Comparison of ENCODE assay signal across 8 cellular contexts in genomic region chr19:6108721-6109633, GRCh38. TPM values are rescaled to one million over a fixed set of nuclear protein-coding genes. Genes with fewer than 3 reads are reported as not detected.
DNase-seq lines count a peak whose midpoint lies in the region; ATAC-seq, FAIRE-seq and TF ChIP-seq lines count a peak whose summit lies in the region.

No MANE protein-coding gene starts in this region.

- H3K9me3 ChIP-seq in OCI-LY3 (ENCODE audit: insufficient read depth, low read length) (no peaks in the 10 kb centered on the region), osteoblast (ENCODE audit: low read depth, low read length) (no peaks in the 10 kb centered on the region)

- no peaks in the 10 kb centered on the region for H3K36me3 Mint-ChIP-seq in glutamatergic neuron (ENCODE audit: unreplicated experiment)

- H2AFZ ChIP-seq in OCI-LY3 (ENCODE audit: low read depth, low read length) (peak overlapping the region; percentile 15; the same call in 1 of the 2 replicates), osteoblast (ENCODE audit: low read length) (peak overlapping the region; percentile 87)

- H3K79me2 ChIP-seq in OCI-LY3 (ENCODE audit: low read length) = 0 out of 2 replicates have a peak, but pooled peaks cover 4% of the 10 kb centered on the region
- H3K79me2 ChIP-seq in osteoblast (ENCODE audit: insufficient read depth, low read length) = no peaks in the 10 kb centered on the region

- ATAC-seq in HG03460 (IDR thresholded peaks at IDR 0.05; ENCODE audit: unreplicated experiment) = no peak
- no peak for ATAC-seq in GM21576 (IDR thresholded peaks at IDR 0.05; ENCODE audit: unreplicated experiment)

- peak overlapping the region; percentile 100 for H3K4me2 ChIP-seq in OCI-LY3 (ENCODE audit: low read length)
- H3K4me2 ChIP-seq in osteoblast (ENCODE audit: insufficient read depth, low read length) = peak overlapping the region; percentile 98

- H3K27ac ChIP-seq in OCI-LY3 (ENCODE audit: low read length) = no peak overlapping the region
- H3K27ac ChIP-seq in osteoblast (ENCODE audit: low read depth, low read length) = peak overlapping the region; percentile 74
- H3K27ac ChIP-seq in urinary bladder (ENCODE audit: low read depth) = peak overlapping the region; percentile 74

- DNase-seq in GM19239 (ENCODE audit: insufficient read length, low spot score) = no peak
- DNase-seq in activated naive CD4-positive, alpha-beta T cell treated with Interleukin-2 at 50 U/mL for 16 hours = peak; percentile 71
- peak; percentile 28 for DNase-seq in glutamatergic neuron
- DNase-seq in osteoblast (ENCODE audit: insufficient read length, low spot score, missing footprints) = peak; percentile 82

- peaks cover 8% of the 10 kb centered on the region for H3K4me1 Mint-ChIP-seq in glutamatergic neuron (ENCODE audit: low read depth, unreplicated experiment)

- TF ChIP-seq CTCF in OCI-LY3 (IDR thresholded peaks at IDR 0.05; ENCODE audit: low read depth, low read length) (no peak), glutamatergic neuron (IDR thresholded peaks at IDR 0.05; ENCODE audit: partially characterized antibody, unreplicated experiment) (no peak), osteoblast (IDR thresholded peaks at IDR 0.05; ENCODE audit: extremely low read depth, low read depth, low read length) (no peak)

- H3K27me3 Mint-ChIP-seq in glutamatergic neuron (ENCODE audit: unreplicated experiment) = peaks cover 9% of the 10 kb centered on the region

- H4K20me1 ChIP-seq in OCI-LY3 (ENCODE audit: insufficient read depth, low read length) = no peaks in the 10 kb centered on the region
- H4K20me1 ChIP-seq in osteoblast (ENCODE audit: insufficient read depth, low read length) = no peaks in the 10 kb centered on the region

- no peak overlapping the region for H3K27ac Mint-ChIP-seq in glutamatergic neuron (ENCODE audit: unreplicated experiment)

- H3K36me3 ChIP-seq in OCI-LY3 (replicated peaks; ENCODE audit: low read depth, low read length) = no peaks in the 10 kb centered on the region
- H3K36me3 ChIP-seq in osteoblast (ENCODE audit: insufficient read depth, low read length) = no peaks in the 10 kb centered on the region
- no peaks in the 10 kb centered on the region for H3K36me3 ChIP-seq in urinary bladder (ENCODE audit: insufficient read depth)

- H3K9ac ChIP-seq in OCI-LY3 (ENCODE audit: low read length) = peak overlapping the region; percentile 80

- H3K9me3 Mint-ChIP-seq in glutamatergic neuron (ENCODE audit: unreplicated experiment) = peaks cover 3% of the 10 kb centered on the region

- peak; percentile 71 for FAIRE-seq in GM19239 (lab: Jason Lieb, UNC)

- H3K27me3 ChIP-seq in OCI-LY3 (ENCODE audit: low read depth, low read length) (no peaks in the 10 kb centered on the region), osteoblast (ENCODE audit: insufficient read depth, low read length) (no peaks in the 10 kb centered on the region)

- peak overlapping the region; percentile 78 for H3K4me3 Mint-ChIP-seq in glutamatergic neuron (ENCODE audit: unreplicated experiment)

- H3K4me1 ChIP-seq in OCI-LY3 (ENCODE audit: low read length) = peaks cover 13% of the 10 kb centered on the region
- peaks cover 23% of the 10 kb centered on the region for H3K4me1 ChIP-seq in osteoblast (ENCODE audit: insufficient read depth, low read length)
- H3K4me1 ChIP-seq in urinary bladder (ENCODE audit: insufficient read depth) = no peaks in the 10 kb centered on the region

- under 1% methylated on average over 47 of the region's 47 CpGs for WGBS in urinary bladder

- H3K4me3 ChIP-seq in OCI-LY3 (ENCODE audit: low read length) (peak overlapping the region; percentile 87), osteoblast (ENCODE audit: insufficient read depth, low read length) (peak overlapping the region; percentile 79), urinary bladder (ENCODE audit: low read depth, low read length) (peak overlapping the region; percentile 74)

RNA-seq across cellular contexts. Expression of gene RFX2, which starts 1.3 kb away (rescaled TPM):
- total RNA-seq in glutamatergic neuron (ENCODE audit: unreplicated experiment) (4.3 TPM), osteoblast (3.8 and 6.2 TPM in 2 replicates), urinary bladder (13.4 TPM)
- polyA plus RNA-seq in urinary bladder = 12.8 TPM

RNA-seq across cellular contexts. Expression of gene ACSBG2, which starts 26.5 kb away (rescaled TPM):
- not detected for total RNA-seq in glutamatergic neuron (ENCODE audit: unreplicated experiment)
- not detected in 2 replicates for total RNA-seq in osteoblast
- not detected for total RNA-seq in urinary bladder
- polyA plus RNA-seq in urinary bladder = not detected
